ENCODE assay signal across 8 cellular contexts in the genomic region with DNA sequence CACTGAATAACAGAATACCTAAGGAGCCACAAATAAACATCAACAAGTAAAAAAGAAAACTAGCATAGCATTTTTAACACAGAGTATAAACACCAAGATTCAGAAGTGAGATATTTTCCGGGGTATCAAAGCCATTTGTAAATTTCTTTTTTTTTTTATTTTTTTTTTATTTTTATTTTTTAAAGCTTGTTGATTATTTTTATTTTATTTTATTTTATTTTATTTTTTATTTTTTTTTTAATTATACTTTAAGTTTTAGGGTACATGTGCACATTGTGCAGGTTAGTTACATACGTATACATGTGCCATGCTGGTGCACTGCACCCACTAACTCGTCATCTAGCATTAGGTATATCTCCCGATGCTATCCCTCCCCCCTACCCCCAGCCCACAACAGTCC.
DNase-seq lines count a peak whose midpoint lies in the region; ATAC-seq, FAIRE-seq and TF ChIP-seq lines count a peak whose summit lies in the region.
"Not testable (repeated sequence)": the region's sequence is repeated elsewhere in the genome, so short reads cannot be mapped to it uniquely, and the experiment has no call there.

No MANE protein-coding gene starts in this region.

- H3K4me1 ChIP-seq in pancreas, result not testable (repeated sequence)

- TF ChIP-seq CTCF in WTC11 (IDR thresholded peaks at IDR 0.05); endothelial cell (IDR thresholded peaks at IDR 0.05; ENCODE audit: unreplicated experiment); pancreas (IDR thresholded peaks at IDR 0.05): not testable (repeated sequence)

- WGBS in pancreas, 2 donors, result 79 to 88% methylated on average over 1 to 4 of the region's 4 CpGs

- CTCF ChIA-PET in WTC11 (lab: Charles Lee), result not testable (repeated sequence)

- not testable (repeated sequence) for H3K27ac Mint-ChIP-seq in WTC11
- H3K27ac Mint-ChIP-seq in endothelial cell (ENCODE audit: unreplicated experiment), result peak overlapping the region; percentile 48

- H3K27ac ChIP-seq in pancreas, result not testable (repeated sequence)

- FAIRE-seq in A204.1 (lab: Jason Lieb, UNC), result peak; percentile 72
- peak; percentile 59 for FAIRE-seq in RCC 7860 (lab: Jason Lieb, UNC)
- peak; percentile 9 for FAIRE-seq in TTC549 (lab: Jason Lieb, UNC)
- peak; percentile 28 for FAIRE-seq in colon (lab: Jason Lieb, UNC)
- peak; percentile 86 for FAIRE-seq in frontal cortex (lab: Jason Lieb, UNC)
- peak; percentile 65 for FAIRE-seq in pancreas (lab: Jason Lieb, UNC)

- POLR2A ChIA-PET in WTC11 (lab: Charles Lee), result not testable (repeated sequence)

- H3K36me3 ChIP-seq in pancreas, result not testable (repeated sequence)

- H3K9me3 ChIP-seq in pancreas, result not testable (repeated sequence)

- H3K27me3 Mint-ChIP-seq in WTC11 (ENCODE audit: low read depth); endothelial cell (ENCODE audit: unreplicated experiment): not testable (repeated sequence)

- H3K4me1 Mint-ChIP-seq in WTC11; endothelial cell (ENCODE audit: unreplicated experiment): not testable (repeated sequence)

- not testable (repeated sequence) for DNase-seq in RCC 7860 (ENCODE audit: low spot score); WTC11 (ENCODE audit: low spot score); endothelial cell (ENCODE audit: low spot score); frontal cortex (ENCODE audit: low spot score in 2 of 2); pancreas

- H3K36me3 Mint-ChIP-seq in WTC11; endothelial cell (ENCODE audit: low read depth, unreplicated experiment): not testable (repeated sequence)

- H3K27me3 ChIP-seq in pancreas, result not testable (repeated sequence)

- ATAC-seq in WTC11, pancreas: not testable (repeated sequence)

- H3K4me3 Mint-ChIP-seq in WTC11; endothelial cell (ENCODE audit: unreplicated experiment): not testable (repeated sequence)

- intact Hi-C loops in pancreas (cut with DNase I), result not testable (repeated sequence)

- H3K9me3 Mint-ChIP-seq in WTC11; endothelial cell (ENCODE audit: unreplicated experiment): not testable (repeated sequence)

- H3K4me3 ChIP-seq in pancreas, result not testable (repeated sequence)

TF ChIP-seq in WTC11, 78 proteins besides CTCF, POLR2A, EP300 and RAD21:
- peak; percentile 96 for TF ChIP-seq HMGA2 (CRISPR knock-in tag; IDR thresholded peaks at IDR 0.05)
